Comparison of ENCODE assay signal across 26 cellular contexts in the genomic region with DNA sequence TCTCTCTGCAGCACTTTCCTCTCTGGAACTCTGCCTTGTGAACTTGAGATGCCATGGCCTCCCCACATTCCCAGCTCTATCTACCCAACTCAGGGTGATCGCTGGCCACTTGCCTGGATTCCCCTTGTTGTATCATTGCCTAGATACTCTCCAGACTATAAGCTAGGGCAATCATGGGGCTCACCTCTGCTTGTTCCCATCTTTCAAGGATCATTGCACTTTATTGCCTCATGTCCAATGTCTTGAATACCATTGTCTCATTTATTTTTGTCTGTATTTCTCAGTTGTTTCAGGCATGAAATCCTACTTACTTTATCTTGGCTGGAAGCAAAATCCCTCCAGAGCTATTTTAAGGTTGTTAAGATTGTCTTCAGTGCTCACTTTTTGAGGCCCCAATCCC.
DNase-seq lines count a peak whose midpoint lies in the region; TF ChIP-seq lines count a peak whose summit lies in the region.
"Had no signal": no experiment of that assay in that cellular context is flagged by ENCODE, and none has a peak within 500 bp of the region (broad histone marks: within the 10 kb centered on the region; RNA-seq: fewer than 3 reads in every experiment).

No MANE protein-coding gene starts in this region.

- no peaks in the 10 kb centered on the region for H3F3A ChIP-seq in PC-9 (ENCODE audit: insufficient read depth, low read depth)

- no peak overlapping the region for H3K27ac ChIP-seq in PC-9
- H3K27ac ChIP-seq: BLaER1 had no signal

- H3K4me1 ChIP-seq in PC-9 (replicated peaks; ENCODE audit: insufficient read depth): no peaks in the 10 kb centered on the region
- H3K4me1 ChIP-seq: BE2C, BLaER1 had no signal

- H3K36me3 ChIP-seq in PC-9 (ENCODE audit: low read depth): no peaks in the 10 kb centered on the region
- H3K36me3 ChIP-seq: BE2C, BLaER1 had no signal

- H3K9me2 ChIP-seq in PC-9 (ENCODE audit: insufficient read depth): no peaks in the 10 kb centered on the region

- H4K20me1 ChIP-seq in PC-9 (ENCODE audit: insufficient read depth): no peaks in the 10 kb centered on the region
- H4K20me1 ChIP-seq: BLaER1 had no signal

- peaks cover 4% of the 10 kb centered on the region for H3K36me3 Mint-ChIP-seq in nephron (ENCODE audit: low read depth)
- no peaks in the 10 kb centered on the region for H3K36me3 Mint-ChIP-seq in activated CD4-positive, alpha-beta T cell treated with anti-CD3 and anti-CD28 coated beads, Interleukin-2, amount 10 ng/mL, durations not matched to agents 24 days and 14 days (ENCODE audit: low read depth)
- no peaks in the 10 kb centered on the region for H3K36me3 Mint-ChIP-seq in activated CD4-positive, alpha-beta memory T cell treated with anti-CD3 and anti-CD28 coated beads for 36 hours
- H3K36me3 Mint-ChIP-seq: CD14-positive monocyte; CD4-positive, alpha-beta memory T cell; CD4-positive, CD25-positive, alpha-beta regulatory T cell; CD8-positive, alpha-beta memory T cell had no signal

- no peaks in the 10 kb centered on the region for H3K27me3 ChIP-seq in PC-9 (ENCODE audit: insufficient read depth, low read depth)
- H3K27me3 ChIP-seq: BE2C, BLaER1 had no signal

- BruUV-seq in PC-9 (replicated peaks; lab: Mats Ljungman, UMichigan): no TSS peak

- TF ChIP-seq CTCF in epithelial cell of proximal tubule (conservative IDR thresholded peaks at IDR 0.05; ENCODE audit: low read depth, low read length): no peak
- TF ChIP-seq CTCF in nephron (IDR thresholded peaks at IDR 0.05; ENCODE audit: unreplicated experiment in 3 of 3): no peak
- TF ChIP-seq CTCF in PC-9 (conservative IDR thresholded peaks at IDR 0.05): no peak

- intact Hi-C loops in activated CD4-positive, alpha-beta T cell treated with anti-CD3 and anti-CD28 coated beads, Interleukin-2, amount 10 ng/mL, durations not matched to agents 24 days and 14 days (cut with micrococcal nuclease): no loop called here
- intact Hi-C loops in PC-9 (cut with micrococcal nuclease; ENCODE audit: unreplicated experiment): no loop called here
- intact Hi-C loops in activated CD4-positive, alpha-beta memory T cell treated with anti-CD3 and anti-CD28 coated beads for 36 hours (cut with micrococcal nuclease): no loop called here

- H3K9me3 ChIP-seq in PC-9 (ENCODE audit: insufficient read depth, low read depth): no peaks in the 10 kb centered on the region
- H3K9me3 ChIP-seq: BE2C had no signal

- peaks cover 11% of the 10 kb centered on the region for H3K9me3 Mint-ChIP-seq in nephron
- H3K9me3 Mint-ChIP-seq in activated CD4-positive, alpha-beta T cell treated with anti-CD3 and anti-CD28 coated beads, Interleukin-2, amount 10 ng/mL, durations not matched to agents 24 days and 14 days: no peaks in the 10 kb centered on the region
- no peaks in the 10 kb centered on the region for H3K9me3 Mint-ChIP-seq in activated CD4-positive, alpha-beta memory T cell treated with anti-CD3 and anti-CD28 coated beads for 36 hours

- no peak overlapping the region for H3K4me3 Mint-ChIP-seq in nephron
- no peak overlapping the region for H3K4me3 Mint-ChIP-seq in activated CD4-positive, alpha-beta T cell treated with anti-CD3 and anti-CD28 coated beads, Interleukin-2, amount 10 ng/mL, durations not matched to agents 24 days and 14 days
- no peak overlapping the region for H3K4me3 Mint-ChIP-seq in activated CD4-positive, alpha-beta memory T cell treated with anti-CD3 and anti-CD28 coated beads for 36 hours
- H3K4me3 Mint-ChIP-seq: CD14-positive monocyte; CD4-positive, alpha-beta memory T cell; CD4-positive, CD25-positive, alpha-beta regulatory T cell; CD8-positive, alpha-beta memory T cell had no signal

- POLR2A ChIA-PET in PC-9 (lab: Charles Lee; ENCODE audit: unreplicated experiment): no interaction called here
- POLR2A ChIA-PET in activated CD4-positive, alpha-beta memory T cell treated with anti-CD3 and anti-CD28 coated beads for 36 hours (lab: Charles Lee): no interaction called here

- no peak overlapping the region for H3K4me2 ChIP-seq in PC-9
- H3K4me2 ChIP-seq: BLaER1 had no signal

- peaks cover 8% of the 10 kb centered on the region for H3K4me1 Mint-ChIP-seq in nephron
- H3K4me1 Mint-ChIP-seq in activated CD4-positive, alpha-beta T cell treated with anti-CD3 and anti-CD28 coated beads, Interleukin-2, amount 10 ng/mL, durations not matched to agents 24 days and 14 days: no peaks in the 10 kb centered on the region
- no peaks in the 10 kb centered on the region for H3K4me1 Mint-ChIP-seq in activated CD4-positive, alpha-beta memory T cell treated with anti-CD3 and anti-CD28 coated beads for 36 hours (ENCODE audit: low read depth)
- H3K4me1 Mint-ChIP-seq: CD14-positive monocyte; CD4-positive, alpha-beta memory T cell; CD4-positive, CD25-positive, alpha-beta regulatory T cell; CD8-positive, alpha-beta memory T cell had no signal

- peak; percentile 11 for DNase-seq in NCI-H69 (lab: John Stamatoyannopoulos, UW)
- peak; percentile 56 for DNase-seq in epithelial cell of proximal tubule (ENCODE audit: low read depth)
- DNase-seq in left kidney (ENCODE audit: low read depth, low spot score): peak; percentile 52
- DNase-seq in activated CD4-positive, alpha-beta T cell treated with anti-CD3 and anti-CD28 coated beads, Interleukin-2, amount 10 ng/mL, durations not matched to agents 24 days and 14 days: no peak
- DNase-seq in PC-9: no peak
- no peak for DNase-seq in activated CD4-positive, alpha-beta memory T cell treated with anti-CD3 and anti-CD28 coated beads for 36 hours
- no peak for DNase-seq in T-helper 1 cell
- DNase-seq: 8988T; ACHN; BE2C; C1 segment of cervical spinal cord; CD4-positive, alpha-beta memory T cell; CD4-positive, CD25-positive, alpha-beta regulatory T cell; CD8-positive, alpha-beta memory T cell; COR-L47; DMS 273 treated with DMSO at 0.1 percent for 48 hours; DMS153; DMS53; DMS79; DND-41; EL; GDM1 had no signal

- no peaks in the 10 kb centered on the region for H3K79me2 ChIP-seq in PC-9 (ENCODE audit: low read depth)

- CTCF ChIA-PET in PC-9 (lab: Charles Lee): no interaction called here
- CTCF ChIA-PET in activated CD4-positive, alpha-beta memory T cell treated with anti-CD3 and anti-CD28 coated beads for 36 hours (lab: Charles Lee): no interaction called here

- H3K4me3 ChIP-seq in epithelial cell of proximal tubule (ENCODE audit: low read depth, low read length): no peak overlapping the region
- no peak overlapping the region for H3K4me3 ChIP-seq in PC-9
- H3K4me3 ChIP-seq: BLaER1, GM12878 had no signal

- peak overlapping the region; percentile 36 to 85 (median 80) for H3K27ac Mint-ChIP-seq in nephron
- H3K27ac Mint-ChIP-seq in activated CD4-positive, alpha-beta T cell treated with anti-CD3 and anti-CD28 coated beads, Interleukin-2, amount 10 ng/mL, durations not matched to agents 24 days and 14 days: no peak overlapping the region
- H3K27ac Mint-ChIP-seq in activated CD4-positive, alpha-beta memory T cell treated with anti-CD3 and anti-CD28 coated beads for 36 hours: no peak overlapping the region
- H3K27ac Mint-ChIP-seq: CD14-positive monocyte; CD4-positive, CD25-positive, alpha-beta regulatory T cell; CD8-positive, alpha-beta memory T cell had no signal

- H2AFZ ChIP-seq in PC-9: no peak overlapping the region

- H3K27me3 Mint-ChIP-seq in nephron (ENCODE audit: low read depth): no peaks in the 10 kb centered on the region
- H3K27me3 Mint-ChIP-seq in activated CD4-positive, alpha-beta T cell treated with anti-CD3 and anti-CD28 coated beads, Interleukin-2, amount 10 ng/mL, durations not matched to agents 24 days and 14 days: no peaks in the 10 kb centered on the region
- H3K27me3 Mint-ChIP-seq in activated CD4-positive, alpha-beta memory T cell treated with anti-CD3 and anti-CD28 coated beads for 36 hours: no peaks in the 10 kb centered on the region
- H3K27me3 Mint-ChIP-seq: CD4-positive, CD25-positive, alpha-beta regulatory T cell had no signal

Comparison
In these comparisons a context has a peak if more than half of its experiments do, and no peak if none do; other contexts are left out.
1. DNase-seq: peak in NCI-H69 (single experiment), epithelial cell of proximal tubule (single experiment) and left kidney (single experiment); none in activated CD4-positive, alpha-beta T cell treated with anti-CD3 and anti-CD28 coated beads, Interleukin-2, amount 10 ng/mL, durations not matched to agents 24 days and 14 days (single experiment), PC-9 (0 of 2), activated CD4-positive, alpha-beta memory T cell treated with anti-CD3 and anti-CD28 coated beads for 36 hours (single experiment) and T-helper 1 cell (0 of 5).
2. H3K27ac Mint-ChIP-seq: peak in nephron (3 of 3); none in activated CD4-positive, alpha-beta T cell treated with anti-CD3 and anti-CD28 coated beads, Interleukin-2, amount 10 ng/mL, durations not matched to agents 24 days and 14 days (single experiment) and activated CD4-positive, alpha-beta memory T cell treated with anti-CD3 and anti-CD28 coated beads for 36 hours (single experiment).